Comparison of ENCODE assay signal across 7 cellular contexts in the genomic region with DNA sequence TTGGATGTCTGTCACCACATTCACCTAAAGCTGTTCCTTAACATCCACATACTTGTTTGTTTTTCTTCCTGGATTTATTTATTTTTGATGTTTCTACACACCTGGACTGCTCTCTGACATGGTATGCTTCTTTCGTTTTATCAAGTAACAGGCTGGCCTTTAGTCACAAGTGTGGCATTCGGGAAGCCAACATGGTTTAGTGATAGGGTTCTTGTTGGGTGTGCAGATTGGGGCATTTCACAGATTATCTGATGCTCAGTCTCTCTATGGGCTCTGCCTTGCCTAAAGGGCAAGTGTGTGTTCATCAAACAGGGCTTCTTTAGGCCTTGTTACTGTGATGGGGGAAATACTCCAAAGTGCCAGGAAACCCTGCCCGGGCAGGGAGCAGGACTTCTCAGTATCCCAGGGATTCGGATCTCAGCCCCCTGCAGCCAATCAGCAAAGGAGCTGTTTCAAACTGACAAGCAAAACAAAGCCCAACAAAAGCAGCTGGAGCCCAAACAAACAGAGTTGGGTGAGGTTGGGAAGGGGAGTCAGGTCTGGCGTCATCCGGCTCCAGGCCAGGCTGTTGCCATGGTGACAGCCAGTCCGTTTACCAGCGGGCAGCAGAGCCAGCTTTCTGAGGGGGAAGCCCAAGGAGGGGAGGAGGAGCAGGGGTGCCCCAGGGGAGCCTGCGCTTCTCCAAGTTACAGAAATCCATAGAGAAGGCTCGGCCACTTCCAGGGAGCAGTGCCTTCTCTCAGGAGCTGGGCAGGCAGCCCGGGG.
DNase-seq lines count a peak whose midpoint lies in the region; ATAC-seq lines count a peak whose summit lies in the region.

No MANE protein-coding gene starts in this region.

- no peak for ATAC-seq in GM18868 (IDR thresholded peaks at IDR 0.05; ENCODE audit: unreplicated experiment)

- DNase-seq in NCI-H1092 treated with DMSO at 0.1 percent for 48 hours (lab: John Stamatoyannopoulos, UW) (peak; percentile 87), astrocyte of the hippocampus (ENCODE audit: low read depth, low spot score) (peak; percentile 98), hippocampal formation (lab: John Stamatoyannopoulos, UW) (peak; percentile 78 to 79), retina (peak; percentile 87), NAMALWA (ENCODE audit: low spot score) (no peak)
- no peak for DNase-seq in activated naive CD4-positive, alpha-beta T cell treated with anti-CD3 and anti-CD28 coated beads, Interleukin-2, amount 50 U/mL, for 16 hours

Comparison
In these comparisons a context has a peak if more than half of its experiments do, and no peak if none do; other contexts are left out.
1. DNase-seq: peak in NCI-H1092 treated with DMSO at 0.1 percent for 48 hours (single experiment), astrocyte of the hippocampus (single experiment), hippocampal formation (2 of 2) and retina (single experiment); none in activated naive CD4-positive, alpha-beta T cell treated with anti-CD3 and anti-CD28 coated beads, Interleukin-2, amount 50 U/mL, for 16 hours (single experiment) and NAMALWA (single experiment).